16 cellular contexts compared by ENCODE assay signal in genomic region chr9:136837146-136837855, GRCh38. TPM values are rescaled to one million over a fixed set of nuclear protein-coding genes. Genes with fewer than 3 reads are reported as not detected.
DNase-seq lines count a peak whose midpoint lies in the region; ATAC-seq and TF ChIP-seq lines count a peak whose summit lies in the region.
"Had no signal": no experiment of that assay in that cellular context is flagged by ENCODE, and none has a peak within 500 bp of the region (broad histone marks: within the 10 kb centered on the region; RNA-seq: fewer than 3 reads in every experiment).

No MANE protein-coding gene starts in this region.

- DNase-seq in right cardiac atrium, result peak; percentile 9 to 60 (median 57)
- no peak for DNase-seq in left cardiac atrium
- DNase-seq in glutamatergic neuron, result no peak
- no peak for DNase-seq in SIG-M5 (lab: John Stamatoyannopoulos, UW)
- no peak for DNase-seq in activated naive CD4-positive, alpha-beta T cell treated with anti-CD3 and anti-CD28 coated beads for 36 hours
- DNase-seq in NK-92 (lab: John Stamatoyannopoulos, UW; ENCODE audit: unreplicated experiment), result no peak
- DNase-seq: COR-L47, DMS153, DMS79 treated with DMSO at 0.1 percent for 48 hours, EL, GM23248 had no signal

- H3K4me1 Mint-ChIP-seq in glutamatergic neuron (ENCODE audit: low read depth, unreplicated experiment), result peaks cover 15% of the 10 kb centered on the region
- H3K4me1 Mint-ChIP-seq in activated naive CD4-positive, alpha-beta T cell treated with anti-CD3 and anti-CD28 coated beads for 36 hours (ENCODE audit: low read depth), result peaks cover 3% of the 10 kb centered on the region

- peaks cover 18% of the 10 kb centered on the region for H3K27me3 Mint-ChIP-seq in glutamatergic neuron (ENCODE audit: unreplicated experiment)
- H3K27me3 Mint-ChIP-seq in activated naive CD4-positive, alpha-beta T cell treated with anti-CD3 and anti-CD28 coated beads for 36 hours (ENCODE audit: low read depth), result no peaks in the 10 kb centered on the region
- H3K27me3 Mint-ChIP-seq: B cell, IgD-negative memory B cell had no signal

- H3K9me3 ChIP-seq in right cardiac atrium (ENCODE audit: control insufficient read depth, low read length), result no peaks in the 10 kb centered on the region

- H3K27ac ChIP-seq in right cardiac atrium (ENCODE audit: low read length), result no peak overlapping the region
- H3K27ac ChIP-seq: C4-2B, GM23248 had no signal

- CTCF ChIA-PET in activated naive CD4-positive, alpha-beta T cell treated with anti-CD3 and anti-CD28 coated beads for 36 hours (lab: Charles Lee), result no interaction called here

- H3K27me3 ChIP-seq in right cardiac atrium (ENCODE audit: control insufficient read depth, insufficient read depth), result no peaks in the 10 kb centered on the region

- H3K4me1 ChIP-seq in right cardiac atrium (ENCODE audit: control insufficient read depth, insufficient read depth, low read length), result peaks cover 8% of the 10 kb centered on the region

- H3K36me3 Mint-ChIP-seq in glutamatergic neuron (ENCODE audit: unreplicated experiment), result no peaks in the 10 kb centered on the region
- H3K36me3 Mint-ChIP-seq in activated naive CD4-positive, alpha-beta T cell treated with anti-CD3 and anti-CD28 coated beads for 36 hours (ENCODE audit: low read depth), result peaks cover 3% of the 10 kb centered on the region
- H3K36me3 Mint-ChIP-seq: IgD-negative memory B cell had no signal

- no peak overlapping the region for H3K4me3 ChIP-seq in right cardiac atrium (ENCODE audit: low read length)
- H3K4me3 ChIP-seq: GM23248 had no signal

- peaks cover 11% of the 10 kb centered on the region for H3K9me3 Mint-ChIP-seq in glutamatergic neuron (ENCODE audit: unreplicated experiment)
- H3K9me3 Mint-ChIP-seq in activated naive CD4-positive, alpha-beta T cell treated with anti-CD3 and anti-CD28 coated beads for 36 hours, result no peaks in the 10 kb centered on the region
- H3K9me3 Mint-ChIP-seq: CD4-positive, alpha-beta memory T cell; IgD-negative memory B cell had no signal

- 91% methylated on average over 27 of the region's 27 CpGs for WGBS in right cardiac atrium

- ATAC-seq in right cardiac atrium (no peak), left cardiac atrium (no peak)
- ATAC-seq: HCT116 had no signal

- H3K4me3 Mint-ChIP-seq in glutamatergic neuron (ENCODE audit: unreplicated experiment), result no peak overlapping the region
- H3K4me3 Mint-ChIP-seq in activated naive CD4-positive, alpha-beta T cell treated with anti-CD3 and anti-CD28 coated beads for 36 hours, result no peak overlapping the region
- H3K4me3 Mint-ChIP-seq: B cell; CD4-positive, alpha-beta memory T cell; IgD-negative memory B cell had no signal

- intact Hi-C loops in right cardiac atrium (cut with DNase I) (no loop called here), left cardiac atrium (cut with DNase I) (no loop called here)
- intact Hi-C loops in activated naive CD4-positive, alpha-beta T cell treated with anti-CD3 and anti-CD28 coated beads for 36 hours (cut with micrococcal nuclease), result no loop called here

- peak overlapping the region; percentile 33 for H3K27ac Mint-ChIP-seq in glutamatergic neuron (ENCODE audit: unreplicated experiment)
- no peak overlapping the region for H3K27ac Mint-ChIP-seq in activated naive CD4-positive, alpha-beta T cell treated with anti-CD3 and anti-CD28 coated beads for 36 hours
- H3K27ac Mint-ChIP-seq: B cell; CD4-positive, alpha-beta memory T cell; IgD-negative memory B cell had no signal

- TF ChIP-seq CTCF in glutamatergic neuron (IDR thresholded peaks at IDR 0.05; ENCODE audit: partially characterized antibody, unreplicated experiment), result no peak

RNA-seq across cellular contexts. Expression of gene AJM1, which starts 5.0 kb away (rescaled TPM):
- total RNA-seq in right cardiac atrium, result 10 to 100 TPM in 1 of 4 donors, 1 to 10 TPM in 3; 4.4 to 11.5 (median 8.0) TPM
- polyA plus RNA-seq in right cardiac atrium, result 4.3 TPM
- 1 to 10 TPM; 5.0 to 9.6 TPM for total RNA-seq in left cardiac atrium
- total RNA-seq in glutamatergic neuron (ENCODE audit: unreplicated experiment), result 15.3 TPM
- 1 to 10 TPM; 1.7 to 2.0 TPM for total RNA-seq in activated naive CD4-positive, alpha-beta T cell treated with anti-CD3 and anti-CD28 coated beads for 36 hours

RNA-seq across cellular contexts. Expression of gene PHPT1, which starts 11.9 kb away (rescaled TPM):
- 100 to 1,000 TPM; 176 to 227 (median 203) TPM for total RNA-seq in right cardiac atrium
- 329 TPM for polyA plus RNA-seq in right cardiac atrium
- total RNA-seq in left cardiac atrium, result 100 to 1,000 TPM; 184 to 189 TPM
- 101 TPM for total RNA-seq in glutamatergic neuron (ENCODE audit: unreplicated experiment)
- total RNA-seq in activated naive CD4-positive, alpha-beta T cell treated with anti-CD3 and anti-CD28 coated beads for 36 hours, result 100 to 1,000 TPM; 110 to 116 TPM

RNA-seq across cellular contexts. Expression of gene MAMDC4, which starts 14.8 kb away (rescaled TPM):
- total RNA-seq in right cardiac atrium, result 10 to 100 TPM in 1 of 4 donors, 1 to 10 TPM in 3; 3.0 to 10.8 (median 5.8) TPM
- polyA plus RNA-seq in right cardiac atrium, result 5.2 TPM
- total RNA-seq in left cardiac atrium, result 1 to 10 TPM; 3.7 to 8.4 TPM
- 17.6 TPM for total RNA-seq in glutamatergic neuron (ENCODE audit: unreplicated experiment)
- total RNA-seq in activated naive CD4-positive, alpha-beta T cell treated with anti-CD3 and anti-CD28 coated beads for 36 hours, result 10 to 100 TPM; 15.9 to 16.1 TPM
- polyA plus RNA-seq: CD4-positive, alpha-beta memory T cell had no signal

RNA-seq across cellular contexts. Expression of gene EDF1, which starts 28.8 kb away (rescaled TPM):
- 100 to 1,000 TPM; 279 to 331 (median 301) TPM for total RNA-seq in right cardiac atrium
- polyA plus RNA-seq in right cardiac atrium, result 417 TPM
- total RNA-seq in left cardiac atrium, result 100 to 1,000 TPM; 296 to 304 TPM
- 343 TPM for total RNA-seq in glutamatergic neuron (ENCODE audit: unreplicated experiment)
- 100 to 1,000 TPM; 259 to 288 TPM for total RNA-seq in activated naive CD4-positive, alpha-beta T cell treated with anti-CD3 and anti-CD28 coated beads for 36 hours

RNA-seq across cellular contexts. Expression of gene RABL6, which starts 29.6 kb away (rescaled TPM):
- total RNA-seq in right cardiac atrium, result 10 to 100 TPM; 67.3 to 73.6 (median 71.6) TPM
- polyA plus RNA-seq in right cardiac atrium, result 87.2 TPM
- 10 to 100 TPM; 61.6 to 71.4 TPM for total RNA-seq in left cardiac atrium
- 149 TPM for total RNA-seq in glutamatergic neuron (ENCODE audit: unreplicated experiment)
- 10 to 100 TPM; 74.9 to 82.7 TPM for total RNA-seq in activated naive CD4-positive, alpha-beta T cell treated with anti-CD3 and anti-CD28 coated beads for 36 hours

Comparison
In these comparisons a context has a peak if more than half of its experiments do, and no peak if none do; other contexts are left out.
1. DNase-seq: peak in right cardiac atrium (3 of 3); none in left cardiac atrium (single experiment), glutamatergic neuron (single experiment), SIG-M5 (single experiment), activated naive CD4-positive, alpha-beta T cell treated with anti-CD3 and anti-CD28 coated beads for 36 hours (single experiment) and NK-92 (single experiment).